In genomic region chr6:94272327-94272726, GRCh38 we compare ENCODE assay signal across 16 cellular contexts.
A peak's percentile ranks its signal among the peaks of the same experiment; 100 is the strongest.
DNase-seq lines count a peak whose midpoint lies in the region; TF ChIP-seq lines count a peak whose summit lies in the region.
"Had no signal": no experiment of that assay in that cellular context is flagged by ENCODE, and none has a peak within 500 bp of the region (broad histone marks: within the 10 kb centered on the region; RNA-seq: fewer than 3 reads in every experiment).

No MANE protein-coding gene starts in this region.

- no peaks in the 10 kb centered on the region for H3K4me1 Mint-ChIP-seq in activated CD4-positive, alpha-beta memory T cell treated with anti-CD3 and anti-CD28 coated beads, Interleukin-2, amount 10 ng/mL, durations not matched to agents 7 days and 5 days
- H3K4me1 Mint-ChIP-seq: B cell; CD4-positive, alpha-beta memory T cell had no signal

- POLR2A ChIA-PET in activated CD4-positive, alpha-beta memory T cell treated with anti-CD3 and anti-CD28 coated beads, Interleukin-2, amount 10 ng/mL, durations not matched to agents 7 days and 5 days (lab: Charles Lee): no interaction called here

- peaks cover 3% of the 10 kb centered on the region for H3K9me3 Mint-ChIP-seq in activated CD4-positive, alpha-beta memory T cell treated with anti-CD3 and anti-CD28 coated beads, Interleukin-2, amount 10 ng/mL, durations not matched to agents 7 days and 5 days
- H3K9me3 Mint-ChIP-seq: T-helper 1 cell treated with Interleukin-12 subunit alpha and Interleukin-12 subunit beta and Interleukin-4 antibody, amounts not matched to agents 30 μg/mL and 1 μg/mL, for 36 hours had no signal

- no peaks in the 10 kb centered on the region for H3K27me3 Mint-ChIP-seq in activated CD4-positive, alpha-beta memory T cell treated with anti-CD3 and anti-CD28 coated beads, Interleukin-2, amount 10 ng/mL, durations not matched to agents 7 days and 5 days
- H3K27me3 Mint-ChIP-seq: B cell; CD4-positive, alpha-beta memory T cell had no signal

- DNase-seq in ELF-1 (ENCODE audit: low read depth, low spot score) (peak; percentile 18), NCI-H146 (lab: John Stamatoyannopoulos, UW) (peak; percentile 46), NCI-H2171 treated with DMSO at 0.1 percent for 48 hours (lab: John Stamatoyannopoulos, UW) (peak; percentile 67), iPS-NIHi7 (ENCODE audit: extremely low spot score) (peak; percentile 10), GM20000 (ENCODE audit: low spot score) (no peak), NCI-H1105 (lab: John Stamatoyannopoulos, UW) (no peak)
- no peak for DNase-seq in activated CD4-positive, alpha-beta memory T cell treated with anti-CD3 and anti-CD28 coated beads, Interleukin-2, amount 10 ng/mL, durations not matched to agents 7 days and 5 days
- DNase-seq: CD4-positive, alpha-beta memory T cell; H7; MG63; NCI-H1930; NCI-H524 treated with DMSO at 0.1 percent for 48 hours; Peyer's patch; Right ventricle myocardium superior had no signal

- no peak for TF ChIP-seq CTCF in GM20000 (IDR thresholded peaks at IDR 0.05; ENCODE audit: extremely low read depth, missing control alignments)

- CTCF ChIA-PET in activated CD4-positive, alpha-beta memory T cell treated with anti-CD3 and anti-CD28 coated beads, Interleukin-2, amount 10 ng/mL, durations not matched to agents 7 days and 5 days (lab: Charles Lee): no interaction called here

- H3K36me3 Mint-ChIP-seq in activated CD4-positive, alpha-beta memory T cell treated with anti-CD3 and anti-CD28 coated beads, Interleukin-2, amount 10 ng/mL, durations not matched to agents 7 days and 5 days (ENCODE audit: low read depth): no peaks in the 10 kb centered on the region
- H3K36me3 Mint-ChIP-seq: CD4-positive, alpha-beta memory T cell had no signal

- no peak overlapping the region for H3K4me3 Mint-ChIP-seq in activated CD4-positive, alpha-beta memory T cell treated with anti-CD3 and anti-CD28 coated beads, Interleukin-2, amount 10 ng/mL, durations not matched to agents 7 days and 5 days
- H3K4me3 Mint-ChIP-seq: B cell; CD4-positive, alpha-beta memory T cell; T-helper 1 cell treated with Interleukin-12 subunit alpha and Interleukin-12 subunit beta and Interleukin-4 antibody, amounts not matched to agents 30 μg/mL and 1 μg/mL, for 36 hours had no signal

- H3K27ac Mint-ChIP-seq in activated CD4-positive, alpha-beta memory T cell treated with anti-CD3 and anti-CD28 coated beads, Interleukin-2, amount 10 ng/mL, durations not matched to agents 7 days and 5 days: no peak overlapping the region
- H3K27ac Mint-ChIP-seq: B cell; T-helper 1 cell treated with Interleukin-12 subunit alpha and Interleukin-12 subunit beta and Interleukin-4 antibody, amounts not matched to agents 30 μg/mL and 1 μg/mL, for 36 hours had no signal

Comparison
In these comparisons a context has a peak if more than half of its experiments do, and no peak if none do; other contexts are left out.
1. DNase-seq: peak in ELF-1 (single experiment), NCI-H146 (single experiment), NCI-H2171 treated with DMSO at 0.1 percent for 48 hours (single experiment) and iPS-NIHi7 (single experiment); none in activated CD4-positive, alpha-beta memory T cell treated with anti-CD3 and anti-CD28 coated beads, Interleukin-2, amount 10 ng/mL, durations not matched to agents 7 days and 5 days (single experiment), GM20000 (single experiment) and NCI-H1105 (single experiment).